ENCODE assay signal across 7 cellular contexts in genomic region chr7:147636553-147636952, GRCh38.
"Had no signal": no experiment of that assay in that cellular context is flagged by ENCODE, and none has a peak within 500 bp of the region (broad histone marks: within the 10 kb centered on the region; RNA-seq: fewer than 3 reads in every experiment).

No MANE protein-coding gene starts in this region.

- H3K9me3 ChIP-seq: HAP-1 had no signal

- H3K4me3 ChIP-seq: GM23338, HAP-1 had no signal

- H3K4me2 ChIP-seq: GM23338 had no signal

- ATAC-seq: GM23338, HCT116 had no signal

- DNase-seq: H7, HFFc6, KG1 had no signal

- H3K4me1 ChIP-seq: HAP-1 had no signal

- H3K36me3 ChIP-seq: HAP-1 had no signal

- H2AFZ ChIP-seq: GM23338 had no signal

- H3K27ac ChIP-seq: HL-60 had no signal
